20 cellular contexts compared by ENCODE assay signal in the genomic region with DNA sequence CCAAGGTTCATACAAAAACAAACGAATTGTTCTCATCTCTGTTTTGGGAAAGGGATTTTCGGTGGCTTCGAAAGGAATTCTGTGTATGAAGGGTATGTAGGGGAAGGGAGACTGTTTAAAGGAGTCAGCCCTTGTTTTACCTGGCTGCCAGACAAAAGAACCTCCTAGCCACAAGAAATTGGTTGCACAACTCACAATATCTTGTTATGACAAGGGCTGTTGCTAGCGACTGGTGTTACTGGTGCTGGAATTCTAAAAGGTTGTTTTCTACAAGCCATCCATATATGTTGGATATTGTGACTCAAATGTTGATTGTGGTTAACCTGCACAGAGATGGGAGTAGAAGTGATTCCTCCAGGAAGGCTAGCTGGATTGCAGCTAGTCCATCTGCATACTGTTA. TPM values are rescaled to one million over a fixed set of nuclear protein-coding genes. Genes with fewer than 3 reads are reported as not detected.
A peak's percentile ranks its signal among the peaks of the same experiment; 100 is the strongest.
DNase-seq lines count a peak whose midpoint lies in the region; ATAC-seq and TF ChIP-seq lines count a peak whose summit lies in the region.
"Had no signal": no experiment of that assay in that cellular context is flagged by ENCODE, and none has a peak within 500 bp of the region (broad histone marks: within the 10 kb centered on the region; RNA-seq: fewer than 3 reads in every experiment).

No MANE protein-coding gene starts in this region.

- no peaks in the 10 kb centered on the region for H3K36me3 Mint-ChIP-seq in progenitor cell of endocrine pancreas (ENCODE audit: insufficient read depth)
- H3K36me3 Mint-ChIP-seq in activated naive CD4-positive, alpha-beta T cell treated with anti-CD3 and anti-CD28 coated beads, Interleukin-2, amount 50 U/mL, for 72 hours = no peaks in the 10 kb centered on the region
- H3K36me3 Mint-ChIP-seq: activated naive CD8-positive, alpha-beta T cell treated with anti-CD3 and anti-CD28 coated beads for 36 hours; CD4-positive, alpha-beta memory T cell had no signal

- ATAC-seq in RWPE2 (ENCODE audit: low read depth) = no peak
- ATAC-seq in activated naive CD4-positive, alpha-beta T cell treated with anti-CD3 and anti-CD28 coated beads, Interleukin-2, amount 50 U/mL, for 72 hours = no peak
- no peak for ATAC-seq in HG03280 (IDR thresholded peaks at IDR 0.05; ENCODE audit: unreplicated experiment)
- ATAC-seq: mucosa of descending colon, PC-3 had no signal

- POLR2A ChIA-PET in BJ (lab: Charles Lee) = no interaction called here

- H3K9me3 ChIP-seq in RWPE2 (ENCODE audit: severe bottlenecking) = no peaks in the 10 kb centered on the region
- H3K9me3 ChIP-seq: esophagus squamous epithelium, mucosa of descending colon, upper lobe of left lung had no signal

- no peak overlapping the region for H3K4me3 Mint-ChIP-seq in progenitor cell of endocrine pancreas (ENCODE audit: low read depth)
- H3K4me3 Mint-ChIP-seq: activated B cell treated with CpG ODN at 0.5 μM for 24 hours; activated naive CD8-positive, alpha-beta T cell treated with anti-CD3 and anti-CD28 coated beads for 36 hours; CD4-positive, alpha-beta memory T cell had no signal

- H3K4me1 Mint-ChIP-seq in progenitor cell of endocrine pancreas (ENCODE audit: low read depth) = peaks cover 3% of the 10 kb centered on the region
- H3K4me1 Mint-ChIP-seq: activated B cell treated with CpG ODN at 0.5 μM for 24 hours; activated naive CD8-positive, alpha-beta T cell treated with anti-CD3 and anti-CD28 coated beads for 36 hours; CD4-positive, alpha-beta memory T cell had no signal

- H3K4me3 ChIP-seq in BJ (ENCODE audit: low read depth, low read length) (no peak overlapping the region), RWPE2 (ENCODE audit: severe bottlenecking) (no peak overlapping the region), fibroblast of pulmonary artery (replicated peaks; ENCODE audit: low read depth, low read length) (no peak overlapping the region)
- H3K4me3 ChIP-seq: coronary artery, esophagus squamous epithelium, mucosa of descending colon, upper lobe of left lung had no signal

- H3K27ac ChIP-seq in RWPE2 (ENCODE audit: poor library complexity, severe bottlenecking) (peak overlapping the region; percentile 48), substantia nigra (ENCODE audit: low read depth, low read length, poor library complexity, severe bottlenecking) (no peak overlapping the region)
- H3K27ac ChIP-seq: coronary artery, esophagus squamous epithelium, upper lobe of left lung had no signal

- DNase-seq in BJ (ENCODE audit: low read depth) (peak; percentile 48), RWPE2 (ENCODE audit: low spot score) (no peak), fibroblast of pulmonary artery (ENCODE audit: low read depth) (peak; percentile 71), progenitor cell of endocrine pancreas (ENCODE audit: low spot score, unreplicated experiment) (no peak), substantia nigra (lab: John Stamatoyannopoulos, UW) (no peak), pons (ENCODE audit: low spot score) (no peak)
- no peak for DNase-seq in activated naive CD4-positive, alpha-beta T cell treated with anti-CD3 and anti-CD28 coated beads, Interleukin-2, amount 50 U/mL, for 72 hours (ENCODE audit: low spot score in 2 of 2)
- DNase-seq: activated B cell treated with CpG ODN at 0.5 μM for 24 hours; activated naive CD8-positive, alpha-beta T cell treated with anti-CD3 and anti-CD28 coated beads for 36 hours; CD4-positive, alpha-beta memory T cell; esophagus squamous epithelium; GOT3; mucosa of descending colon; NCI-H510A treated with DMSO at 0.1 percent for 48 hours; PC-3; stimulated activated CD4-positive, alpha-beta T cell treated with anti-CD3 and anti-CD28 coated beads, Interleukin-1b, Interleukin-23, amount 100 ng/mL, for 48 hours; T-helper 1 cell had no signal

- TF ChIP-seq CTCF in BJ (IDR thresholded peaks at IDR 0.05; ENCODE audit: insufficient read depth, low read depth, low read length) (no peak), RWPE2 (IDR thresholded peaks at IDR 0.05; ENCODE audit: poor library complexity, severe bottlenecking) (no peak), fibroblast of pulmonary artery (IDR thresholded peaks at IDR 0.05; ENCODE audit: low read length, missing control alignments) (no peak), progenitor cell of endocrine pancreas (IDR thresholded peaks at IDR 0.05; ENCODE audit: unreplicated experiment) (no peak)

- H3K27me3 Mint-ChIP-seq in progenitor cell of endocrine pancreas = no peaks in the 10 kb centered on the region
- H3K27me3 Mint-ChIP-seq: activated B cell treated with CpG ODN at 0.5 μM for 24 hours; activated naive CD8-positive, alpha-beta T cell treated with anti-CD3 and anti-CD28 coated beads for 36 hours; CD4-positive, alpha-beta memory T cell had no signal

- CTCF ChIA-PET in BJ (lab: Yijun Ruan, JAX) = no interaction called here

- H3K4me1 ChIP-seq in RWPE2 (ENCODE audit: insufficient read depth, poor library complexity, severe bottlenecking) = peaks cover 15% of the 10 kb centered on the region
- H3K4me1 ChIP-seq: esophagus squamous epithelium, upper lobe of left lung had no signal

- H3K27me3 ChIP-seq in BJ (ENCODE audit: control insufficient read depth, insufficient read depth, low read length) = no peaks in the 10 kb centered on the region
- H3K27me3 ChIP-seq in RWPE2 (ENCODE audit: insufficient read depth, poor library complexity, severe bottlenecking) = no peaks in the 10 kb centered on the region
- H3K27me3 ChIP-seq: esophagus squamous epithelium, upper lobe of left lung had no signal

- no peaks in the 10 kb centered on the region for H3K36me3 ChIP-seq in BJ (ENCODE audit: control insufficient read depth, insufficient read depth, low read length)
- H3K36me3 ChIP-seq in RWPE2 (ENCODE audit: low read depth) = no peaks in the 10 kb centered on the region
- H3K36me3 ChIP-seq: esophagus squamous epithelium, upper lobe of left lung had no signal

- H3K9me3 Mint-ChIP-seq in progenitor cell of endocrine pancreas (ENCODE audit: low read depth) = no peaks in the 10 kb centered on the region
- H3K9me3 Mint-ChIP-seq in activated naive CD4-positive, alpha-beta T cell treated with anti-CD3 and anti-CD28 coated beads, Interleukin-2, amount 50 U/mL, for 72 hours = no peaks in the 10 kb centered on the region
- H3K9me3 Mint-ChIP-seq: activated B cell treated with CpG ODN at 0.5 μM for 24 hours; activated naive CD8-positive, alpha-beta T cell treated with anti-CD3 and anti-CD28 coated beads for 36 hours had no signal

- peak overlapping the region; percentile 15 for H3K27ac Mint-ChIP-seq in progenitor cell of endocrine pancreas
- H3K27ac Mint-ChIP-seq in activated naive CD4-positive, alpha-beta T cell treated with anti-CD3 and anti-CD28 coated beads, Interleukin-2, amount 50 U/mL, for 72 hours = no peak overlapping the region
- H3K27ac Mint-ChIP-seq: activated B cell treated with CpG ODN at 0.5 μM for 24 hours; activated naive CD8-positive, alpha-beta T cell treated with anti-CD3 and anti-CD28 coated beads for 36 hours; CD4-positive, alpha-beta memory T cell had no signal

RNA-seq across cellular contexts. Expression of a gene that starts 34.6 kb away (rescaled TPM):
- polyA plus RNA-seq in BJ (2011; rRNA removed) = 497 and 707 TPM in 2 replicates
- 263 and 386 TPM in 2 replicates for polyA minus RNA-seq in BJ (2011; rRNA and poly(A)+ RNA removed)
- 42.6 and 47.5 TPM in 2 replicates for total RNA-seq in progenitor cell of endocrine pancreas
- 10 to 100 TPM; 14.5 to 40.3 TPM for total RNA-seq in activated naive CD4-positive, alpha-beta T cell treated with anti-CD3 and anti-CD28 coated beads, Interleukin-2, amount 50 U/mL, for 72 hours

Comparison
In these comparisons a context has a peak if more than half of its experiments do, and no peak if none do; other contexts are left out.
1. DNase-seq: peak in BJ (single experiment) and fibroblast of pulmonary artery (single experiment); none in RWPE2 (single experiment), progenitor cell of endocrine pancreas (single experiment), activated naive CD4-positive, alpha-beta T cell treated with anti-CD3 and anti-CD28 coated beads, Interleukin-2, amount 50 U/mL, for 72 hours (0 of 2), substantia nigra (0 of 49) and pons (single experiment).